In the genomic region with DNA sequence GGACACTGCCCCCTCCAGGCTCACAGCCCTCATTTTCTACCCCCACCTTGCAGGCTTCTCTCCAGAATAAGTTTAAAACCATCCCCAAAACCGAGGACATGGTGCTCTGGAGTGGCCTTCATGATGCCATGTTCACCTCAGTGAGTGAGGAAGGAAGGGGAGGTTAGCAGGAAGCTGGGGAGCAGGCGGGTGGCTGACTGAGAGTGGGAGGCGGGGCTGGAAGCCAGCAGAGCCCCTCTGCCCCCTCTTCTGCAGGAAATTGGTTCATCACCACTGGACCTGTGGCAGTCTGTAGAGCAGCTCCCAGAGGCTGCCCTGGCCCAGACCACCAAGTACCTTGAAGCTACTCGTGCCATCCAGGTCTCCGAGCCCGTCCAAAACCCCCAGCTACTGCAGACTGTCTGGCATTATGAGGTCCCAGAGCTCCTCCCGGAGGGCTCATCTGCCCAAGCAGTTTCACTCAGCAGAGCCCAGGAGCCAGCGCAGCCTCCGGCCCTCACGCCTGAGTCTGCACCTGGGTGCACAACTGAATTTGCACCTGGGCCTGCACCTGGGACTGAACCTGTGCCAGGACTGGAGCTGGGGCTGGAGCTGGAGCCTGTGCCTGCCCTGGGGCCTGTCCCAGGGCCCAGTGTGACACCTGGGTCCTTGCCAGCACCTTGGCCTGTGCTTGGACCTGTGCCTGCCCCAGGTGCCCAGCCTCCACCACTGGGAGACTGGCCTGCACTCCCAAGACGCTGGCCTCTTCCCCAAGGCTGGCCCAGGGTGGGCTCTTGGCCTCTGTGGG, we compare ENCODE assay signal across 24 cellular contexts. TPM values are rescaled to one million over a fixed set of nuclear protein-coding genes. Genes with fewer than 3 reads are reported as not detected.
DNase-seq lines count a peak whose midpoint lies in the region; ATAC-seq and TF ChIP-seq lines count a peak whose summit lies in the region.
"Had no signal": no experiment of that assay in that cellular context is flagged by ENCODE, and none has a peak within 500 bp of the region (broad histone marks: within the 10 kb centered on the region; RNA-seq: fewer than 3 reads in every experiment).

No MANE protein-coding gene starts in this region.

- peak; percentile 33 for TF ChIP-seq CTCF in GM06990 (IDR thresholded peaks at IDR 0.05; ENCODE audit: insufficient read depth, low read length, poor library complexity, severe bottlenecking)
- no peak for TF ChIP-seq CTCF in WTC11 (IDR thresholded peaks at IDR 0.05)
- no peak for TF ChIP-seq CTCF in foreskin fibroblast (IDR thresholded peaks at IDR 0.05; ENCODE audit: low read depth, low read length)

- no peaks in the 10 kb centered on the region for H3K9me3 Mint-ChIP-seq in WTC11
- no peaks in the 10 kb centered on the region for H3K9me3 Mint-ChIP-seq in naive thymus-derived CD8-positive, alpha-beta T cell

- H3K4me1 Mint-ChIP-seq in WTC11, result peaks cover 18% of the 10 kb centered on the region
- H3K4me1 Mint-ChIP-seq in naive thymus-derived CD8-positive, alpha-beta T cell, result peaks cover 0 to 6% (median 4%) of the 10 kb centered on the region in 4 donors

- no peak overlapping the region for H3K4me3 ChIP-seq in GM06990 (replicated peaks; ENCODE audit: low read depth, low read length)
- no peak overlapping the region for H3K4me3 ChIP-seq in foreskin fibroblast (ENCODE audit: low read depth in 1 of 2, low read length in 2 of 2)
- H3K4me3 ChIP-seq: heart right ventricle, thyroid gland had no signal

- ATAC-seq in WTC11, result peak; percentile 71
- peak; percentile 32 to 53 for ATAC-seq in naive thymus-derived CD8-positive, alpha-beta T cell

- no peak overlapping the region for H3K4me3 Mint-ChIP-seq in WTC11
- H3K4me3 Mint-ChIP-seq in naive thymus-derived CD8-positive, alpha-beta T cell, result no peak overlapping the region

- H3K27me3 Mint-ChIP-seq in WTC11 (ENCODE audit: low read depth), result peaks cover 5% of the 10 kb centered on the region
- no peaks in the 10 kb centered on the region for H3K27me3 Mint-ChIP-seq in naive thymus-derived CD8-positive, alpha-beta T cell

- H3K27ac Mint-ChIP-seq in WTC11, result no peak overlapping the region
- H3K27ac Mint-ChIP-seq in naive thymus-derived CD8-positive, alpha-beta T cell, result no peak overlapping the region

- CTCF ChIA-PET in WTC11 (lab: Charles Lee), result interaction anchor here (0.6 to 4.6 kb wide), 33 partner anchors 10 to 165 kb away, joined by 3 to 41 read pairs (median 4); a partner anchor contains a TSS

- H3K36me3 ChIP-seq in GM06990 (ENCODE audit: control insufficient read depth, insufficient read depth, low read length), result no peaks in the 10 kb centered on the region
- H3K36me3 ChIP-seq: brain microvascular endothelial cell, heart right ventricle, thyroid gland had no signal

- no peaks in the 10 kb centered on the region for H3K36me3 Mint-ChIP-seq in WTC11
- no peaks in the 10 kb centered on the region for H3K36me3 Mint-ChIP-seq in naive thymus-derived CD8-positive, alpha-beta T cell

- in situ Hi-C loops in KBM-7 (cut with MboI; ENCODE audit: low pct_unique_long_range_greater_than_20kb, low sequenced_read_pairs), result no loop called here
- in situ Hi-C loops in ACHN (cut with HindIII; ENCODE audit: low pct_ligation_motif_present, low pct_unique_long_range_greater_than_20kb, low sequenced_read_pairs), result no loop called here

- H3K27me3 ChIP-seq in GM06990 (replicated peaks; ENCODE audit: control insufficient read depth, insufficient read depth, low read length), result no peaks in the 10 kb centered on the region
- H3K27me3 ChIP-seq: brain microvascular endothelial cell, heart right ventricle, thyroid gland had no signal

- no peak for DNase-seq in GM06990 (ENCODE audit: extremely low read depth, insufficient read length)
- DNase-seq in KBM-7, result peak; percentile 39
- DNase-seq in WTC11 (ENCODE audit: low spot score), result peak; percentile 66
- DNase-seq in naive thymus-derived CD8-positive, alpha-beta T cell, result peak in 1 of 10 donors; percentile 6
- no peak for DNase-seq in cortex of kidney (lab: John Stamatoyannopoulos, UW)
- no peak for DNase-seq in foreskin fibroblast
- no peak for DNase-seq in superior temporal gyrus (ENCODE audit: extremely low spot score)
- DNase-seq in ACHN, result no peak
- DNase-seq: activated CD4-positive, CD25-positive, alpha-beta regulatory T cell; activated gamma-delta T cell treated with Interleukin-2 at 50 U/mL for 16 hours; brain microvascular endothelial cell; C1 segment of cervical spinal cord; heart right ventricle; kidney glomerular epithelial cell; midbrain; NCI-H1694; NCI-H510A treated with DMSO at 0.1 percent for 48 hours; nucleus accumbens; stimulated activated CD4-positive, alpha-beta T cell treated with anti-CD3 and anti-CD28 coated beads, Interleukin-4, amount 100 ng/mL, for 1 hour; stimulated activated CD8-positive, alpha-beta memory T cell treated with anti-CD3 and anti-CD28 coated beads, Interleukin-4, amount 100 ng/mL, for 48 hours; SW 1271; thyroid gland had no signal

- POLR2A ChIA-PET in WTC11 (lab: Charles Lee), result interaction anchor here (1.0 kb wide), 1 partner anchor 75 kb away, joined by 3 read pairs; no protein-coding TSS in a partner anchor
- POLR2A ChIA-PET in naive thymus-derived CD8-positive, alpha-beta T cell (lab: Charles Lee), result no interaction called here

TF ChIP-seq in WTC11, 78 proteins besides CTCF, POLR2A, EP300 and RAD21 (continues in another document):
- TF ChIP-seq, protein P1, sequence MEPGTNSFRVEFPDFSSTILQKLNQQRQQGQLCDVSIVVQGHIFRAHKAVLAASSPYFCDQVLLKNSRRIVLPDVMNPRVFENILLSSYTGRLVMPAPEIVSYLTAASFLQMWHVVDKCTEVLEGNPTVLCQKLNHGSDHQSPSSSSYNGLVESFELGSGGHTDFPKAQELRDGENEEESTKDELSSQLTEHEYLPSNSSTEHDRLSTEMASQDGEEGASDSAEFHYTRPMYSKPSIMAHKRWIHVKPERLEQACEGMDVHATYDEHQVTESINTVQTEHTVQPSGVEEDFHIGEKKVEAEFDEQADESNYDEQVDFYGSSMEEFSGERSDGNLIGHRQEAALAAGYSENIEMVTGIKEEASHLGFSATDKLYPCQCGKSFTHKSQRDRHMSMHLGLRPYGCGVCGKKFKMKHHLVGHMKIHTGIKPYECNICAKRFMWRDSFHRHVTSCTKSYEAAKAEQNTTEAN (CRISPR knock-in tag; IDR thresholded peaks at IDR 0.05), result no peak
- TF ChIP-seq TEAD4 (CRISPR knock-in tag; IDR thresholded peaks at IDR 0.05), result no peak
- TF ChIP-seq PRRX2 (CRISPR knock-in tag; IDR thresholded peaks at IDR 0.05), result no peak
- no peak for TF ChIP-seq CREM (CRISPR knock-in tag; IDR thresholded peaks at IDR 0.05)
- TF ChIP-seq NR2C2 (CRISPR knock-in tag; IDR thresholded peaks at IDR 0.05), result no peak
- TF ChIP-seq, protein P2, sequence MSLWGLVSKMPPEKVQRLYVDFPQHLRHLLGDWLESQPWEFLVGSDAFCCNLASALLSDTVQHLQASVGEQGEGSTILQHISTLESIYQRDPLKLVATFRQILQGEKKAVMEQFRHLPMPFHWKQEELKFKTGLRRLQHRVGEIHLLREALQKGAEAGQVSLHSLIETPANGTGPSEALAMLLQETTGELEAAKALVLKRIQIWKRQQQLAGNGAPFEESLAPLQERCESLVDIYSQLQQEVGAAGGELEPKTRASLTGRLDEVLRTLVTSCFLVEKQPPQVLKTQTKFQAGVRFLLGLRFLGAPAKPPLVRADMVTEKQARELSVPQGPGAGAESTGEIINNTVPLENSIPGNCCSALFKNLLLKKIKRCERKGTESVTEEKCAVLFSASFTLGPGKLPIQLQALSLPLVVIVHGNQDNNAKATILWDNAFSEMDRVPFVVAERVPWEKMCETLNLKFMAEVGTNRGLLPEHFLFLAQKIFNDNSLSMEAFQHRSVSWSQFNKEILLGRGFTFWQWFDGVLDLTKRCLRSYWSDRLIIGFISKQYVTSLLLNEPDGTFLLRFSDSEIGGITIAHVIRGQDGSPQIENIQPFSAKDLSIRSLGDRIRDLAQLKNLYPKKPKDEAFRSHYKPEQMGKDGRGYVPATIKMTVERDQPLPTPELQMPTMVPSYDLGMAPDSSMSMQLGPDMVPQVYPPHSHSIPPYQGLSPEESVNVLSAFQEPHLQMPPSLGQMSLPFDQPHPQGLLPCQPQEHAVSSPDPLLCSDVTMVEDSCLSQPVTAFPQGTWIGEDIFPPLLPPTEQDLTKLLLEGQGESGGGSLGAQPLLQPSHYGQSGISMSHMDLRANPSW (CRISPR knock-in tag; conservative IDR thresholded peaks at IDR 0.05; ENCODE audit: low read depth), result no peak
- no peak for TF ChIP-seq SP1 (CRISPR knock-in tag; conservative IDR thresholded peaks at IDR 0.05)
- TF ChIP-seq, protein P3, sequence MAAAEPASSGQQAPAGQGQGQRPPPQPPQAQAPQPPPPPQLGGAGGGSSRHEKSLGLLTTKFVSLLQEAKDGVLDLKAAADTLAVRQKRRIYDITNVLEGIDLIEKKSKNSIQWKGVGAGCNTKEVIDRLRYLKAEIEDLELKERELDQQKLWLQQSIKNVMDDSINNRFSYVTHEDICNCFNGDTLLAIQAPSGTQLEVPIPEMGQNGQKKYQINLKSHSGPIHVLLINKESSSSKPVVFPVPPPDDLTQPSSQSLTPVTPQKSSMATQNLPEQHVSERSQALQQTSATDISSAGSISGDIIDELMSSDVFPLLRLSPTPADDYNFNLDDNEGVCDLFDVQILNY (CRISPR knock-in tag; IDR thresholded peaks at IDR 0.05), result no peak
- TF ChIP-seq SOX15 (CRISPR knock-in tag; IDR thresholded peaks at IDR 0.05), result no peak
- TF ChIP-seq, protein P4, sequence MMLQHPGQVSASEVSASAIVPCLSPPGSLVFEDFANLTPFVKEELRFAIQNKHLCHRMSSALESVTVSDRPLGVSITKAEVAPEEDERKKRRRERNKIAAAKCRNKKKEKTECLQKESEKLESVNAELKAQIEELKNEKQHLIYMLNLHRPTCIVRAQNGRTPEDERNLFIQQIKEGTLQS (CRISPR knock-in tag; conservative IDR thresholded peaks at IDR 0.05), result no peak
- no peak for TF ChIP-seq ZNF671 (CRISPR knock-in tag; IDR thresholded peaks at IDR 0.05)
- TF ChIP-seq GTF2I (CRISPR knock-in tag; conservative IDR thresholded peaks at IDR 0.05), result no peak
- TF ChIP-seq IRF2 (CRISPR knock-in tag; IDR thresholded peaks at IDR 0.05; ENCODE audit: borderline replicate concordance, low read depth), result no peak

RNA-seq across cellular contexts. Expression of a gene that starts 19.0 kb away (rescaled TPM):
- total RNA-seq in WTC11 (2021), result 1.3 to 2.1 TPM (median 1.5 TPM) in 3 replicates
- under 1 TPM; 0.38 to 0.52 TPM for total RNA-seq in naive thymus-derived CD8-positive, alpha-beta T cell
- under 1 TPM in 2 of 3 donors, not detected in 1; 0.07 to 0.08 TPM for polyA plus RNA-seq in naive thymus-derived CD8-positive, alpha-beta T cell
- total RNA-seq: Daoy had no signal
- polyA plus RNA-seq: fibroblast of lung had no signal

RNA-seq across cellular contexts. Expression of a gene that starts 36.5 kb away (rescaled TPM):
- total RNA-seq in WTC11 (2021), result 68.9 to 79.2 TPM (median 78.9 TPM) in 3 replicates
- 10 to 100 TPM; 23.4 to 25.5 TPM for total RNA-seq in naive thymus-derived CD8-positive, alpha-beta T cell
- polyA plus RNA-seq in naive thymus-derived CD8-positive, alpha-beta T cell, result 10 to 100 TPM; 18.2 to 25.3 (median 25.0) TPM

RNA-seq across cellular contexts. Expression of a gene that starts 39.6 kb away (rescaled TPM):
- 56.8 to 59.5 TPM (median 59.0 TPM) in 3 replicates for total RNA-seq in WTC11 (2021)
- total RNA-seq in naive thymus-derived CD8-positive, alpha-beta T cell, result 10 to 100 TPM; 26.0 to 27.4 TPM
- 1 to 10 TPM; 2.5 to 3.9 (median 2.7) TPM for polyA plus RNA-seq in naive thymus-derived CD8-positive, alpha-beta T cell

RNA-seq across cellular contexts. Expression of a gene that starts 49.5 kb away (rescaled TPM):
- 79.4 to 88.8 TPM (median 80.7 TPM) in 3 replicates for total RNA-seq in WTC11 (2021)
- 10 to 100 TPM; 66.4 to 70.5 TPM for total RNA-seq in naive thymus-derived CD8-positive, alpha-beta T cell
- 1 to 10 TPM; 4.5 to 5.8 (median 5.6) TPM for polyA plus RNA-seq in naive thymus-derived CD8-positive, alpha-beta T cell

Comparison
In these comparisons a context has a peak if more than half of its experiments do, and no peak if none do; other contexts are left out.
1. DNase-seq: peak in KBM-7 (single experiment) and WTC11 (single experiment); none in GM06990 (single experiment), cortex of kidney (single experiment), foreskin fibroblast (0 of 2), superior temporal gyrus (single experiment) and ACHN (single experiment).